8 cellular contexts compared by ENCODE assay signal in genomic region chr13:19984430-19985218, GRCh38. TPM values are rescaled to one million over a fixed set of nuclear protein-coding genes. Genes with fewer than 3 reads are reported as not detected.
DNase-seq lines count a peak whose midpoint lies in the region; ATAC-seq and TF ChIP-seq lines count a peak whose summit lies in the region.

No MANE protein-coding gene starts in this region.

- no peak overlapping the region for H3K4me3 ChIP-seq in foreskin fibroblast (ENCODE audit: low read depth in 1 of 2, low read length in 2 of 2)

- TF ChIP-seq CTCF in foreskin fibroblast (IDR thresholded peaks at IDR 0.05; ENCODE audit: low read depth, low read length): peak; percentile 78

- peak; percentile 87 for ATAC-seq in GM18868 (IDR thresholded peaks at IDR 0.05; ENCODE audit: unreplicated experiment)
- ATAC-seq in HG03432 (IDR thresholded peaks at IDR 0.05; ENCODE audit: unreplicated experiment): peak; percentile 84

- DNase-seq in COLO829 (ENCODE audit: low spot score) (peak; percentile 58), SW480 (ENCODE audit: low spot score) (peak; percentile 26), foreskin fibroblast (peak; percentile 19 to 70), renal cortical epithelial cell (ENCODE audit: low read depth) (peak; percentile 56), NCI-H774 (lab: John Stamatoyannopoulos, UW) (no peak), cerebellar nuclear complex (lab: John Stamatoyannopoulos, UW) (no peak)

RNA-seq across cellular contexts. Expression of gene ZMYM2, which starts 26.1 kb away (rescaled TPM):
- total RNA-seq in renal cortical epithelial cell: 57.3 and 105 TPM in 2 replicates

Comparison
In these comparisons a context has a peak if more than half of its experiments do, and no peak if none do; other contexts are left out.
1. DNase-seq: peak in COLO829 (single experiment), SW480 (single experiment), foreskin fibroblast (2 of 2) and renal cortical epithelial cell (single experiment); none in NCI-H774 (single experiment) and cerebellar nuclear complex (0 of 2).